Comparison of ENCODE assay signal across 27 cellular contexts in genomic region chr15:72818632-72819031, GRCh38.
"Had no signal": no experiment of that assay in that cellular context is flagged by ENCODE, and none has a peak within 500 bp of the region (broad histone marks: within the 10 kb centered on the region; RNA-seq: fewer than 3 reads in every experiment).

No MANE protein-coding gene starts in this region.

- H3K9me3 ChIP-seq: neutrophil, pancreas, prostate gland, right lobe of liver, sigmoid colon, suprapubic skin, testis, tibial artery, upper lobe of left lung, vagina had no signal

- H3K36me3 ChIP-seq: neutrophil, pancreas, prostate gland, right lobe of liver, sigmoid colon, suprapubic skin, tibial artery, upper lobe of left lung, vagina had no signal

- DNase-seq: naive thymus-derived CD4-positive, alpha-beta T cell; natural killer cell; nucleus accumbens; pancreas; retina; right cardiac atrium; right lobe of liver; sigmoid colon; small intestine; stimulated activated CD4-positive, alpha-beta T cell treated with anti-CD3 and anti-CD28 coated beads, Interleukin-1b, Interleukin-23, amount 100 ng/mL, for 48 hours; stimulated activated CD4-positive, alpha-beta T cell treated with anti-CD3 and anti-CD28 coated beads, Interleukin-4, amount 100 ng/mL, for 1 hour; stimulated activated CD4-positive, alpha-beta T cell treated with anti-CD3 and anti-CD28 coated beads, Interleukin-4, amount 100 ng/mL, for 4 hours; stimulated activated CD8-positive, alpha-beta memory T cell treated with anti-CD3 and anti-CD28 coated beads, Interleukin-4, amount 100 ng/mL, for 48 hours; stimulated activated naive CD4-positive, alpha-beta T cell; stimulated activated naive CD8-positive, alpha-beta T cell treated with anti-CD3 and anti-CD28 coated beads, Interleukin-15, amount 100 ng/mL, for 72 hours; stimulated activated naive CD8-positive, alpha-beta T cell treated with anti-CD3 and anti-CD28 coated beads, Interleukin-15, Interleukin-2, amounts not matched to agents 100 U/mL and 50 U/mL, for 24 hours; substantia nigra; testis; tibial artery; trophoblast cell; upper lobe of left lung had no signal

- H3K36me3 Mint-ChIP-seq: naive thymus-derived CD4-positive, alpha-beta T cell; natural killer cell; stimulated activated memory B cell treated with anti-CD40 and anti-IgM and Interleukin-4, amounts not matched to agents 10 μg/mL and 1 μg/mL and 100 μg/mL, for 72 hours had no signal

- H3K4me3 ChIP-seq: pancreas, prostate gland, right lobe of liver, sigmoid colon, suprapubic skin, testis, tibial artery, upper lobe of left lung, vagina had no signal

- H3K27me3 ChIP-seq: pancreas, right lobe of liver, testis, tibial artery, upper lobe of left lung, vagina had no signal

- H3K27ac ChIP-seq: neutrophil, pancreas, prostate gland, right lobe of liver, sigmoid colon, suprapubic skin, testis, tibial artery, upper lobe of left lung, vagina had no signal

- H3K27ac Mint-ChIP-seq: naive thymus-derived CD4-positive, alpha-beta T cell; natural killer cell; nephron; stimulated activated memory B cell treated with anti-CD40 and anti-IgM and Interleukin-4, amounts not matched to agents 10 μg/mL and 1 μg/mL and 100 μg/mL, for 72 hours; stimulated activated naive CD8-positive, alpha-beta T cell treated with anti-CD3 and anti-CD28 coated beads, Interleukin-15, amount 100 ng/mL, for 72 hours had no signal

- H3K4me3 Mint-ChIP-seq: naive thymus-derived CD4-positive, alpha-beta T cell; natural killer cell; nephron; stimulated activated memory B cell treated with anti-CD40 and anti-IgM and Interleukin-4, amounts not matched to agents 10 μg/mL and 1 μg/mL and 100 μg/mL, for 72 hours; stimulated activated naive CD8-positive, alpha-beta T cell treated with anti-CD3 and anti-CD28 coated beads, Interleukin-15, amount 100 ng/mL, for 72 hours had no signal

- ATAC-seq: naive thymus-derived CD4-positive, alpha-beta T cell; natural killer cell; pancreas; right cardiac atrium; right lobe of liver; stimulated activated memory B cell treated with anti-CD40 and anti-IgM and Interleukin-4, amounts not matched to agents 10 μg/mL and 1 μg/mL and 100 μg/mL, for 72 hours; stimulated activated naive CD8-positive, alpha-beta T cell treated with anti-CD3 and anti-CD28 coated beads, Interleukin-15, amount 100 ng/mL, for 72 hours; stimulated activated naive CD8-positive, alpha-beta T cell treated with anti-CD3 and anti-CD28 coated beads, Interleukin-15, Interleukin-2, amounts not matched to agents 100 U/mL and 50 U/mL, for 24 hours had no signal

- H3K4me1 ChIP-seq: pancreas, prostate gland, right lobe of liver, sigmoid colon, suprapubic skin, testis, tibial artery, upper lobe of left lung, vagina had no signal

- H3K9me3 Mint-ChIP-seq: naive thymus-derived CD4-positive, alpha-beta T cell; natural killer cell; nephron; stimulated activated memory B cell treated with anti-CD40 and anti-IgM and Interleukin-4, amounts not matched to agents 10 μg/mL and 1 μg/mL and 100 μg/mL, for 72 hours; stimulated activated naive CD8-positive, alpha-beta T cell treated with anti-CD3 and anti-CD28 coated beads, Interleukin-15, amount 100 ng/mL, for 72 hours had no signal

- H3K4me1 Mint-ChIP-seq: naive thymus-derived CD4-positive, alpha-beta T cell; natural killer cell; stimulated activated memory B cell treated with anti-CD40 and anti-IgM and Interleukin-4, amounts not matched to agents 10 μg/mL and 1 μg/mL and 100 μg/mL, for 72 hours; stimulated activated naive CD8-positive, alpha-beta T cell treated with anti-CD3 and anti-CD28 coated beads, Interleukin-15, amount 100 ng/mL, for 72 hours had no signal
